In the genomic region with DNA sequence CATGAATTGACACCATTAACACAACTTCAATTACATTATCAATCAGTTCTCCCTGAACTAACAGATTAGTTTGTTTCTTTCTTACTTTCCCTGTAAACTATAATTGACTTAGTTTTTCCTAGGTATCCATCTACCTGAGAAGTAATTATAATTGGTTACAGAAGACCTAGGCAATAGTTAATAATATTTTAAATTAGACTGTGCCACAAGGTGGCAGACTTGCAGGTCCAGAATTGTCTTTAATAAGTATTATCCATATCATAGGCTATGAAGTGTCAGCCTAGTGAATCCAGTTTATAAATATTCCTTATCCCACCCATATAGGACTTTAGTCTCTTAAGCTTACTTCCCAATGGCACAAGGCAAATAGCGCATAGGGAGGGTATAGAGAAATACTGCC, we compare ENCODE assay signal across 12 cellular contexts. TPM values are rescaled to one million over a fixed set of nuclear protein-coding genes. Genes with fewer than 3 reads are reported as not detected.
DNase-seq lines count a peak whose midpoint lies in the region; ATAC-seq and TF ChIP-seq lines count a peak whose summit lies in the region.
"Had no signal": no experiment of that assay in that cellular context is flagged by ENCODE, and none has a peak within 500 bp of the region (broad histone marks: within the 10 kb centered on the region; RNA-seq: fewer than 3 reads in every experiment).

No MANE protein-coding gene starts in this region.

- TF ChIP-seq CTCF in Calu3 (IDR thresholded peaks at IDR 0.05; ENCODE audit: unreplicated experiment) (peak; percentile 17), brain (conservative IDR thresholded peaks at IDR 0.05) (peak; percentile 48 to 58)

- in situ Hi-C loops in KBM-7 (cut with MboI; ENCODE audit: low pct_unique_long_range_greater_than_20kb, low sequenced_read_pairs): no loop called here

- peaks cover 4% of the 10 kb centered on the region for H3K9me3 Mint-ChIP-seq in Calu3 (ENCODE audit: low read depth, unreplicated experiment)
- H3K9me3 Mint-ChIP-seq in brain: no peaks in the 10 kb centered on the region

- H3K36me3 Mint-ChIP-seq in Calu3 (ENCODE audit: insufficient read depth, unreplicated experiment) (no peaks in the 10 kb centered on the region), brain (no peaks in the 10 kb centered on the region)

- DNase-seq in Calu3 (no peak), KBM-7 (peak; percentile 15), lung microvascular endothelial cell (ENCODE audit: low read depth in 2 of 2) (peak; percentile 1 to 11), cerebellar nuclear complex (lab: John Stamatoyannopoulos, UW) (no peak), occipital lobe (lab: John Stamatoyannopoulos, UW) (no peak)
- DNase-seq: activated CD4-positive, CD25-positive, alpha-beta regulatory T cell treated with anti-CD3 and anti-CD28 coated beads, Interleukin-2, amount 50 U/mL, for 72 hours; activated gamma-delta T cell; DND-41 had no signal

- CTCF ChIA-PET in Calu3 (lab: Charles Lee): no interaction called here

- H3K4me3 Mint-ChIP-seq in Calu3 (ENCODE audit: low read depth, unreplicated experiment) (no peak overlapping the region), brain (no peak overlapping the region)

- H3K27ac Mint-ChIP-seq in Calu3 (ENCODE audit: unreplicated experiment) (no peak overlapping the region), brain (no peak overlapping the region)

- H3K4me1 Mint-ChIP-seq in Calu3 (ENCODE audit: low read depth, unreplicated experiment) (no peaks in the 10 kb centered on the region), brain (no peaks in the 10 kb centered on the region)

- no peaks in the 10 kb centered on the region for H3K27me3 Mint-ChIP-seq in Calu3 (ENCODE audit: unreplicated experiment)
- H3K27me3 Mint-ChIP-seq in brain: no peaks in the 10 kb centered on the region

- ATAC-seq in GM18907 (IDR thresholded peaks at IDR 0.05; ENCODE audit: unreplicated experiment) (no peak), HG03095 (IDR thresholded peaks at IDR 0.05; ENCODE audit: unreplicated experiment) (no peak)

- no TSS peak for BruUV-seq in Calu3 (replicated peaks; lab: Mats Ljungman, UMichigan)

- intact Hi-C loops in Calu3 (cut with micrococcal nuclease; ENCODE audit: unreplicated experiment): loop anchor here (5.0 kb wide), 1 partner anchor 311 kb away; no protein-coding TSS in a partner anchor

RNA-seq across cellular contexts. Expression of gene FAM47B, which starts 48.9 kb away (rescaled TPM):
- not detected in 2 replicates for total RNA-seq in Calu3 (2022)
- polyA plus RNA-seq in brain (ENCODE audit: insufficient read depth, low read depth, low replicate concordance): not detected
- not detected in 2 replicates for total RNA-seq in lung microvascular endothelial cell
- not detected for total RNA-seq in occipital lobe
- total RNA-seq: tibial nerve had no signal

Comparison
In these comparisons a context has a peak if more than half of its experiments do, and no peak if none do; other contexts are left out.
1. DNase-seq: peak in KBM-7 (single experiment) and lung microvascular endothelial cell (2 of 2); none in Calu3 (single experiment), cerebellar nuclear complex (0 of 2) and occipital lobe (single experiment).